12 cellular contexts compared by ENCODE assay signal in genomic region chr6:98831057-98832031, GRCh38. TPM values are rescaled to one million over a fixed set of nuclear protein-coding genes. Genes with fewer than 3 reads are reported as not detected.
DNase-seq lines count a peak whose midpoint lies in the region; ATAC-seq, FAIRE-seq and TF ChIP-seq lines count a peak whose summit lies in the region.
"Had no signal": no experiment of that assay in that cellular context is flagged by ENCODE, and none has a peak within 500 bp of the region (broad histone marks: within the 10 kb centered on the region; RNA-seq: fewer than 3 reads in every experiment).

No MANE protein-coding gene starts in this region.

- peak overlapping the region; percentile 70 for H3K4me3 Mint-ChIP-seq in GM23338
- peak overlapping the region; percentile 40 for H3K4me3 Mint-ChIP-seq in activated CD8-positive, alpha-beta T cell treated with anti-CD3 and anti-CD28 coated beads, Interleukin-2, amount 10 ng/mL, durations not matched to agents 7 days and 5 days

- peak overlapping the region; percentile 90 for H2AFZ ChIP-seq in GM23338

- H3K4me1 ChIP-seq in A549 (peaks cover 11% of the 10 kb centered on the region; the same call in 2 of the 3 replicates), GM23338 (ENCODE audit: insufficient read depth) (peaks cover 58% of the 10 kb centered on the region), kidney (ENCODE audit: control insufficient read depth in 1 of 2, insufficient read depth in 1 of 2, low read depth in 1 of 2, low read length in 2 of 2) (peaks cover 4 to 19% of the 10 kb centered on the region in 2 donors)

- 38% methylated on average over 25 of the region's 62 CpGs for WGBS in A549 (ENCODE audit: missing lambda C conversion rate)

- POLR2A ChIA-PET in A549 (lab: Yijun Ruan, JAX) = no interaction called here
- POLR2A ChIA-PET in activated CD8-positive, alpha-beta T cell treated with anti-CD3 and anti-CD28 coated beads, Interleukin-2, amount 10 ng/mL, durations not matched to agents 7 days and 5 days (lab: Charles Lee) = no interaction called here

- peaks cover 14% of the 10 kb centered on the region; the same call in 1 of the 2 replicates for H3F3A ChIP-seq in GM23338 (replicated peaks; ENCODE audit: low read depth)

- no peak for TF ChIP-seq POLR2A in A549 (IDR thresholded peaks at IDR 0.05; ENCODE audit: low read length)

- no peaks in the 10 kb centered on the region for H3K9me2 ChIP-seq in GM23338 (ENCODE audit: insufficient read depth)

- ATAC-seq in A549 (no peak), GM23338 (peak; percentile 5), GM21423 (IDR thresholded peaks at IDR 0.05; ENCODE audit: unreplicated experiment) (no peak)
- ATAC-seq in activated CD8-positive, alpha-beta T cell treated with anti-CD3 and anti-CD28 coated beads, Interleukin-2, amount 10 ng/mL, durations not matched to agents 7 days and 5 days = no peak

- no peaks in the 10 kb centered on the region; the same call in 1 of the 3 replicates for H3K9me3 Mint-ChIP-seq in GM23338
- no peaks in the 10 kb centered on the region for H3K9me3 Mint-ChIP-seq in activated CD8-positive, alpha-beta T cell treated with anti-CD3 and anti-CD28 coated beads, Interleukin-2, amount 10 ng/mL, durations not matched to agents 7 days and 5 days (ENCODE audit: insufficient read depth)

- H3K27me3 Mint-ChIP-seq in GM23338 (ENCODE audit: insufficient read depth, low read depth, poor library complexity) = peaks cover 93% of the 10 kb centered on the region
- H3K27me3 Mint-ChIP-seq in activated CD8-positive, alpha-beta T cell treated with anti-CD3 and anti-CD28 coated beads, Interleukin-2, amount 10 ng/mL, durations not matched to agents 7 days and 5 days (ENCODE audit: low read depth) = peaks cover 79% of the 10 kb centered on the region

- H4K20me1 ChIP-seq in GM23338 (replicated peaks; ENCODE audit: insufficient read depth) = peaks cover 18% of the 10 kb centered on the region

- intact Hi-C loops in kidney (cut with DNase I) = no loop called here

- H3K27me3 ChIP-seq in GM23338 (ENCODE audit: insufficient read depth) = peaks cover 96% of the 10 kb centered on the region

- peak overlapping the region; percentile 98; the same call in 2 of the 3 replicates for H3K4me2 ChIP-seq in A549
- peak overlapping the region; percentile 90 for H3K4me2 ChIP-seq in GM23338

- no peak overlapping the region for H3K27ac Mint-ChIP-seq in GM23338
- no peak overlapping the region for H3K27ac Mint-ChIP-seq in activated CD8-positive, alpha-beta T cell treated with anti-CD3 and anti-CD28 coated beads, Interleukin-2, amount 10 ng/mL, durations not matched to agents 7 days and 5 days

- no peak for TF ChIP-seq RAD21 in A549 (conservative IDR thresholded peaks at IDR 0.05 in 1 of 2, IDR thresholded peaks at IDR 0.05 in 1 of 2)

- H3K4me3 ChIP-seq in A549 (peak overlapping the region; percentile 55; the same call in 2 of the 3 replicates), GM23338 (peak overlapping the region; percentile 66), kidney (ENCODE audit: low read length in 2 of 2) (no peak overlapping the region)

- no peak for DNase-seq in A549 (ENCODE audit: low read depth in 1 of 2, low spot score in 1 of 2)
- peak; percentile 63 for DNase-seq in GM23338 (ENCODE audit: low spot score)
- no peak for DNase-seq in activated CD8-positive, alpha-beta T cell treated with anti-CD3 and anti-CD28 coated beads, Interleukin-2, amount 10 ng/mL, durations not matched to agents 7 days and 5 days
- DNase-seq in kidney = peak; percentile 73
- DNase-seq in A172 (ENCODE audit: low spot score) = no peak
- DNase-seq in NCI-H526 treated with DMSO at 0.1 percent for 48 hours (lab: John Stamatoyannopoulos, UW) = no peak
- no peak for DNase-seq in NAMALWA (ENCODE audit: low spot score)
- DNase-seq: HCEC 1CT, small intestine had no signal

- no peak overlapping the region for H3K27ac ChIP-seq in A549
- no peak overlapping the region for H3K27ac ChIP-seq in GM23338 (ENCODE audit: low read depth)
- no peak overlapping the region for H3K27ac ChIP-seq in kidney (ENCODE audit: low read depth in 2 of 2, low read length in 2 of 2)

- H3K4me1 Mint-ChIP-seq in GM23338 = peaks cover 52% of the 10 kb centered on the region
- H3K4me1 Mint-ChIP-seq in activated CD8-positive, alpha-beta T cell treated with anti-CD3 and anti-CD28 coated beads, Interleukin-2, amount 10 ng/mL, durations not matched to agents 7 days and 5 days (ENCODE audit: low read depth) = peaks cover 45% of the 10 kb centered on the region

- CTCF ChIA-PET in A549 (lab: Yijun Ruan, JAX) = interaction anchor here (1.5 kb wide), 1 partner anchor 288 kb away, joined by 5 read pairs; no protein-coding TSS in a partner anchor
- CTCF ChIA-PET in activated CD8-positive, alpha-beta T cell treated with anti-CD3 and anti-CD28 coated beads, Interleukin-2, amount 10 ng/mL, durations not matched to agents 7 days and 5 days (lab: Charles Lee) = interaction anchor here (1.0 to 3.5 kb wide), 3 partner anchors 12 to 173 kb away, joined by 3 to 12 read pairs (median 4); no protein-coding TSS in a partner anchor

- FAIRE-seq in A549 (lab: Jason Lieb, UNC) = no peak
- FAIRE-seq in kidney (lab: Jason Lieb, UNC) = no peak
- FAIRE-seq: G401.6, small intestine had no signal

- H3K36me3 Mint-ChIP-seq in GM23338 (ENCODE audit: low read depth) = no peaks in the 10 kb centered on the region; the same call in 2 of the 3 replicates
- peaks cover 6% of the 10 kb centered on the region for H3K36me3 Mint-ChIP-seq in activated CD8-positive, alpha-beta T cell treated with anti-CD3 and anti-CD28 coated beads, Interleukin-2, amount 10 ng/mL, durations not matched to agents 7 days and 5 days (ENCODE audit: low read depth)

- H3K79me2 ChIP-seq in GM23338 (replicated peaks; ENCODE audit: insufficient read depth) = no peaks in the 10 kb centered on the region

- H3K9me3 ChIP-seq in A549 = no peaks in the 10 kb centered on the region
- H3K9me3 ChIP-seq in kidney (ENCODE audit: control insufficient read depth in 1 of 2, low read length in 2 of 2) = no peaks in the 10 kb centered on the region

- no peaks in the 10 kb centered on the region for H3K36me3 ChIP-seq in GM23338 (ENCODE audit: insufficient read depth)
- no peaks in the 10 kb centered on the region for H3K36me3 ChIP-seq in kidney (ENCODE audit: control insufficient read depth in 1 of 2, insufficient read depth in 2 of 2, low read length in 2 of 2)

- TF ChIP-seq CTCF in A549 (IDR thresholded peaks at IDR 0.05) (no peak), GM23338 (conservative IDR thresholded peaks at IDR 0.05; ENCODE audit: low read depth in 2 of 2) (no peak), kidney (IDR thresholded peaks at IDR 0.05; ENCODE audit: borderline replicate concordance, extremely low read depth, insufficient read depth) (no peak)

- TF ChIP-seq EP300 in A549 (IDR thresholded peaks at IDR 0.05) = no peak

- no peak overlapping the region for H3K9ac ChIP-seq in kidney (ENCODE audit: low read length in 2 of 2)

TF ChIP-seq in A549, 52 proteins besides CTCF, POLR2A, EP300 and RAD21:
- TF ChIP-seq NFE2L2 (conservative IDR thresholded peaks at IDR 0.05; ENCODE audit: low read length) (no peak), CHD2 (IDR thresholded peaks at IDR 0.05; ENCODE audit: low read length, partially characterized antibody) (no peak), KDM5A (IDR thresholded peaks at IDR 0.05) (no peak), ESRRA (IDR thresholded peaks at IDR 0.05; ENCODE audit: borderline replicate concordance, low read length) (no peak), HOXA7 (CRISPR knock-in tag; IDR thresholded peaks at IDR 0.05) (no peak), PBX3 (IDR thresholded peaks at IDR 0.05) (no peak), HEYL (CRISPR knock-in tag; IDR thresholded peaks at IDR 0.05) (no peak)

TF ChIP-seq in GM23338, 12 proteins besides CTCF, POLR2A, EP300 and RAD21:
- TF ChIP-seq NANOG (IDR thresholded peaks at IDR 0.05; ENCODE audit: borderline replicate concordance) = no peak
- peak; percentile 63 for TF ChIP-seq EZH2phosphoT487 (IDR thresholded peaks at IDR 0.05; ENCODE audit: unreplicated experiment)
- peak; percentile 90 for TF ChIP-seq EZH2 (IDR thresholded peaks at IDR 0.05; ENCODE audit: low read depth, unreplicated experiment)
TF ChIP-seq in GM23338: peak in this region for 2.

RNA-seq across cellular contexts. Expression of gene POU3F2, which starts 3.0 kb away (rescaled TPM):
- polyA plus RNA-seq in A549 (2011; rRNA removed) (not detected in 2 replicates), A549 (2017; fragmentation: RNase III; extraction: RNeasy Plus Mini Kit Qiagen cat#74134 plus additional on column Dnase treatment) (not detected in 3 replicates), GM23338 (2016; fragmentation: Nextera tagmentation; extraction: Ambion mirVana) (0.26 and 0.31 TPM in 2 replicates), kidney (ENCODE audit: insufficient read depth, low read depth, low replicate concordance) (not detected)
- polyA plus RNA-seq in A549 (2012; cell fraction: cytosol; rRNA removed) = not detected in 2 replicates
- polyA plus RNA-seq in A549 (2012; cell fraction: nucleus; rRNA removed) = not detected in 2 replicates
- not detected in 2 replicates for polyA minus RNA-seq in A549 (2011; rRNA and poly(A)+ RNA removed)
- 0.70 and 0.76 TPM in 2 replicates for total RNA-seq in GM23338 (2014; rRNA removed; shearing (Covaris generic))
- total RNA-seq in activated CD8-positive, alpha-beta T cell treated with anti-CD3 and anti-CD28 coated beads, Interleukin-2, amount 10 ng/mL, durations not matched to agents 7 days and 5 days = not detected
- not detected for total RNA-seq in kidney
- 0.91 and 0.93 TPM in 2 replicates for total RNA-seq in A172 (2014; rRNA removed; shearing (Covaris generic))
- total RNA-seq: activated CD8-positive, alpha-beta memory T cell treated with anti-CD3 and anti-CD28 coated beads for 36 hours had no signal
- polyA plus RNA-seq: small intestine had no signal

Comparison
In these comparisons a context has a peak if more than half of its experiments do, and no peak if none do; other contexts are left out.
1. DNase-seq: peak in GM23338 (single experiment) and kidney (single experiment); none in A549 (0 of 2), activated CD8-positive, alpha-beta T cell treated with anti-CD3 and anti-CD28 coated beads, Interleukin-2, amount 10 ng/mL, durations not matched to agents 7 days and 5 days (single experiment), A172 (single experiment), NCI-H526 treated with DMSO at 0.1 percent for 48 hours (single experiment) and NAMALWA (single experiment).
2. H3K4me3 ChIP-seq: peak in A549 (single experiment) and GM23338 (single experiment); none in kidney (0 of 2).